ENCODE assay signal across 24 cellular contexts in the genomic region with DNA sequence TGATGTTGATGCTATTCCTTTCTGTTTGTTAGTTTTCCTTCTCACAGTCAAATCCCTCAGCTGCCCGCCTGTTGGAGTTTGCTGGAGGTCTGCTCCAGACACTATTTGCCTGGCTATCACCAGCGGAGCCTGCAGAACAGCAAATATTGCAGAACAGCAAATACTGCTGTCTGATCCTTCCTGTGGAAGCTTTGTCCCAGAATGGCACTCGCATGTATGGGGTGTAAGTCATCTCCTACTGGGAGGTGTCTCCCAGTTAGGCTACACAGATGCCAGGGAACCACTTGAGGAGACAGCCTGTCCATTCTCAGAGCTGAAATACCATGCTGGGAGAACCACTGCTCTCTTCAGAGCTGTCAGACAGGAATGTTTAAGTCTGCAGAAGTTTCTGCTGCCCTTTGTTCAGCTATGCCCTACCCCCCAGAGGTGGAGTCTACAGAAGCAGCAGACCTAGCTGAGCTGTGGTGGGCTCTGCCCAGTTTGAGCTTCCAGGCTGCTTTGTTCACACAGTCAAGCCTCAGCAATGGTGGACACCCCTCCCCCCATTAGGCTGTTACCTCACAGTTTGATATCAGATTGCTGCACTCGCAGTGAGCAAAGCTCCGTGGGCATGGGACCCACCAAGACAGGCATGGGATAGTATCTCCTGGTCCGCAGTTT.
"Had no signal": no experiment of that assay in that cellular context is flagged by ENCODE, and none has a peak within 500 bp of the region (broad histone marks: within the 10 kb centered on the region; RNA-seq: fewer than 3 reads in every experiment).

No MANE protein-coding gene starts in this region.

- H3K4me3 ChIP-seq: ascending aorta, breast epithelium, cardiac muscle cell, colonic mucosa, esophagus squamous epithelium, gastroesophageal sphincter had no signal

- H3K27ac ChIP-seq: ascending aorta, breast epithelium, cardiac muscle cell, colonic mucosa, epithelial cell of prostate, esophagus squamous epithelium, gastroesophageal sphincter had no signal

- DNase-seq: activated CD4-positive, alpha-beta T cell treated with anti-CD3 and anti-CD28 coated beads for 1 hour; activated CD4-positive, alpha-beta T cell treated with anti-CD3 and anti-CD28 coated beads for 48 hours; activated CD4-positive, alpha-beta T cell treated with anti-CD3 and anti-CD28 coated beads, Interleukin-2, amount 50 U/mL, for 1 hour; activated CD4-positive, alpha-beta T cell treated with anti-CD3 and anti-CD28 coated beads, Interleukin-2, amount 50 U/mL, for 48 hours; activated CD8-positive, alpha-beta memory T cell treated with anti-CD3 and anti-CD28 coated beads for 24 hours; activated CD8-positive, alpha-beta T cell treated with anti-CD3 and anti-CD28 coated beads for 36 hours; activated gamma-delta T cell; activated naive CD4-positive, alpha-beta T cell; activated naive CD4-positive, alpha-beta T cell treated with anti-CD3 and anti-CD28 coated beads, Interleukin-2, amount 10 ng/mL, durations not matched to agents 7 days and 5 days; activated naive CD8-positive, alpha-beta T cell treated with anti-CD3 and anti-CD28 coated beads, Interleukin-2, amount 10 ng/mL, durations not matched to agents 7 days and 5 days; activated T-cell treated with anti-CD3 and anti-CD28 coated beads, Interleukin-2, amount 50 U/mL, for 72 hours; central memory CD4-positive, alpha-beta T cell; cerebellar nuclear complex; colonic mucosa; effector CD8-positive, alpha-beta T cell; esophagus squamous epithelium; foreskin melanocyte; head of caudate nucleus; T-helper 2 cell had no signal
